In genomic region chr14:68526420-68527105, GRCh38 we compare ENCODE assay signal across 10 cellular contexts.
DNase-seq lines count a peak whose midpoint lies in the region; ATAC-seq, FAIRE-seq and TF ChIP-seq lines count a peak whose summit lies in the region.
"Had no signal": no experiment of that assay in that cellular context is flagged by ENCODE, and none has a peak within 500 bp of the region (broad histone marks: within the 10 kb centered on the region; RNA-seq: fewer than 3 reads in every experiment).

No MANE protein-coding gene starts in this region.

- POLR2A ChIA-PET in activated CD4-positive, alpha-beta memory T cell treated with anti-CD3 and anti-CD28 coated beads for 36 hours (lab: Charles Lee), result no interaction called here

- no peak overlapping the region for H3K27ac Mint-ChIP-seq in activated CD4-positive, alpha-beta memory T cell treated with anti-CD3 and anti-CD28 coated beads for 36 hours
- H3K27ac Mint-ChIP-seq: B cell had no signal

- intact Hi-C loops in left lung (cut with DNase I), result no loop called here
- intact Hi-C loops in sigmoid colon (cut with DNase I), result loop anchor here (5.0 kb wide), 3 partner anchors 266 to 584 kb away; partner anchors contain the start of gene ZFP36L1
- intact Hi-C loops in activated CD4-positive, alpha-beta memory T cell treated with anti-CD3 and anti-CD28 coated beads for 36 hours (cut with micrococcal nuclease), result no loop called here

- no peak for FAIRE-seq in H54 (lab: Jason Lieb, UNC)

- H3K27ac ChIP-seq in cingulate gyrus (ENCODE audit: low read depth, low read length), result peak overlapping the region; percentile 52
- peak overlapping the region; percentile 61 to 70 for H3K27ac ChIP-seq in left lung
- peak overlapping the region; percentile 49 to 73 (median 66) for H3K27ac ChIP-seq in sigmoid colon

- H3K4me3 Mint-ChIP-seq in activated CD4-positive, alpha-beta memory T cell treated with anti-CD3 and anti-CD28 coated beads for 36 hours, result no peak overlapping the region
- H3K4me3 Mint-ChIP-seq: B cell had no signal

- H3K9me3 ChIP-seq in left lung, result peaks cover 0 to 24% of the 10 kb centered on the region in 2 donors
- peaks cover 0 to 11% (median 0%) of the 10 kb centered on the region in 4 donors for H3K9me3 ChIP-seq in sigmoid colon

- WGBS in sigmoid colon, 2 donors, result 73 to 88% methylated on average over 14 of the region's 14 CpGs

- peak; percentile 92 for ATAC-seq in left lung

- TF ChIP-seq CTCF in left lung (IDR thresholded peaks at IDR 0.05) (no peak), sigmoid colon (IDR thresholded peaks at IDR 0.05) (no peak)

- no peak for TF ChIP-seq POLR2A in sigmoid colon (IDR thresholded peaks at IDR 0.05)
- no peak for TF ChIP-seq POLR2A in H54 (IDR thresholded peaks at IDR 0.05; ENCODE audit: low read depth, low read length)

- H3K4me3 ChIP-seq in left lung, result no peak overlapping the region
- no peak overlapping the region for H3K4me3 ChIP-seq in sigmoid colon

- peaks cover 30 to 36% of the 10 kb centered on the region in 2 donors for H3K4me1 ChIP-seq in left lung
- H3K4me1 ChIP-seq in sigmoid colon, result peaks cover 0 to 52% (median 38%) of the 10 kb centered on the region in 4 donors

- peaks cover 6% of the 10 kb centered on the region for H3K36me3 Mint-ChIP-seq in activated CD4-positive, alpha-beta memory T cell treated with anti-CD3 and anti-CD28 coated beads for 36 hours

- peak; percentile 76 for DNase-seq in Daoy (ENCODE audit: low read depth)
- DNase-seq in left lung, result peak; percentile 79
- DNase-seq in sigmoid colon, result no peak
- no peak for DNase-seq in activated CD4-positive, alpha-beta T cell treated with anti-CD3 and anti-CD28 coated beads for 1 hour
- DNase-seq in H54 (ENCODE audit: insufficient read length, low spot score), result no peak
- DNase-seq in activated CD4-positive, alpha-beta T cell treated with anti-CD3 and anti-CD28 coated beads, Interleukin-2, amount 50 U/mL, for 1 hour, result no peak
- no peak for DNase-seq in activated CD4-positive, alpha-beta memory T cell treated with anti-CD3 and anti-CD28 coated beads for 36 hours
- DNase-seq: activated naive CD4-positive, alpha-beta T cell treated with anti-CD3 and anti-CD28 coated beads, Interleukin-2, amount 50 U/mL, for 16 hours had no signal

- H3K27me3 ChIP-seq in left lung, result no peaks in the 10 kb centered on the region
- no peaks in the 10 kb centered on the region for H3K27me3 ChIP-seq in sigmoid colon

- no peaks in the 10 kb centered on the region for H3K36me3 ChIP-seq in left lung
- H3K36me3 ChIP-seq in sigmoid colon, result no peaks in the 10 kb centered on the region

- peaks cover 23% of the 10 kb centered on the region for H3K9me3 Mint-ChIP-seq in activated CD4-positive, alpha-beta memory T cell treated with anti-CD3 and anti-CD28 coated beads for 36 hours

- H3K4me1 Mint-ChIP-seq in activated CD4-positive, alpha-beta memory T cell treated with anti-CD3 and anti-CD28 coated beads for 36 hours (ENCODE audit: low read depth), result no peaks in the 10 kb centered on the region

- H3K27me3 Mint-ChIP-seq in activated CD4-positive, alpha-beta memory T cell treated with anti-CD3 and anti-CD28 coated beads for 36 hours, result no peaks in the 10 kb centered on the region
- H3K27me3 Mint-ChIP-seq: B cell had no signal

- CTCF ChIA-PET in activated CD4-positive, alpha-beta memory T cell treated with anti-CD3 and anti-CD28 coated beads for 36 hours (lab: Charles Lee), result interaction anchor here (0.6 to 0.7 kb wide), 3 partner anchors 262 to 318 kb away, joined by 3 to 4 read pairs (median 3); no protein-coding TSS in a partner anchor

- no peak for TF ChIP-seq EP300 in sigmoid colon (IDR thresholded peaks at IDR 0.05)

Comparison
In these comparisons a context has a peak if more than half of its experiments do, and no peak if none do; other contexts are left out.
1. DNase-seq: peak in Daoy (single experiment) and left lung (2 of 2); none in sigmoid colon (single experiment), activated CD4-positive, alpha-beta T cell treated with anti-CD3 and anti-CD28 coated beads for 1 hour (single experiment), H54 (single experiment), activated CD4-positive, alpha-beta T cell treated with anti-CD3 and anti-CD28 coated beads, Interleukin-2, amount 50 U/mL, for 1 hour (single experiment) and activated CD4-positive, alpha-beta memory T cell treated with anti-CD3 and anti-CD28 coated beads for 36 hours (single experiment).
2. Peak in every context shown above with its lines, with median percentiles within 50 percentile points of each other: H3K27ac ChIP-seq.